ENCODE assay signal across 17 cellular contexts in genomic region chr20:43680976-43681375, GRCh38. TPM values are rescaled to one million over a fixed set of nuclear protein-coding genes. Genes with fewer than 3 reads are reported as not detected.
DNase-seq lines count a peak whose midpoint lies in the region; FAIRE-seq and TF ChIP-seq lines count a peak whose summit lies in the region.
"Had no signal": no experiment of that assay in that cellular context is flagged by ENCODE, and none has a peak within 500 bp of the region (broad histone marks: within the 10 kb centered on the region; RNA-seq: fewer than 3 reads in every experiment).

No MANE protein-coding gene starts in this region.

- FAIRE-seq in D721Med (lab: Jason Lieb, UNC): no peak

- no peak overlapping the region for H3K9ac ChIP-seq in GM23248
- H3K9ac ChIP-seq in OCI-LY3 (ENCODE audit: low read length): peak overlapping the region; percentile 84

- no peak for TF ChIP-seq CTCF in GM12865 (IDR thresholded peaks at IDR 0.05; ENCODE audit: insufficient read depth, low read depth, low read length, missing control alignments)
- no peak for TF ChIP-seq CTCF in OCI-LY3 (IDR thresholded peaks at IDR 0.05; ENCODE audit: low read depth, low read length)
- no peak for TF ChIP-seq CTCF in nephron progenitor cell (IDR thresholded peaks at IDR 0.05)
- no peak for TF ChIP-seq CTCF in D721Med (IDR thresholded peaks at IDR 0.05; ENCODE audit: insufficient read depth, missing control alignments)

- 29 to 44% methylated on average over 7 of the region's 7 CpGs for WGBS in GM23248 (ENCODE audit: low coverage in 1 of 2, low lambda C conversion rate in 2 of 2, missing lambda C conversion rate in 2 of 2), 2 experiments

- H3K4me2 ChIP-seq in GM23248 (ENCODE audit: unreplicated experiment) (no peak overlapping the region), OCI-LY3 (ENCODE audit: low read length) (peak overlapping the region; percentile 81)

- H3K9me3 Mint-ChIP-seq in nephron progenitor cell: no peaks in the 10 kb centered on the region
- no peaks in the 10 kb centered on the region for H3K9me3 Mint-ChIP-seq in CD8-positive, alpha-beta memory T cell

- H3K27me3 Mint-ChIP-seq in nephron progenitor cell (ENCODE audit: low read depth, poor library complexity): no peaks in the 10 kb centered on the region
- H3K27me3 Mint-ChIP-seq in CD8-positive, alpha-beta memory T cell: peaks cover 0 to 1% of the 10 kb centered on the region in 2 donors

- H3K27ac ChIP-seq in GM23248 (no peak overlapping the region), OCI-LY3 (ENCODE audit: low read length) (peak overlapping the region; percentile 94)
- no peak overlapping the region for H3K27ac ChIP-seq in CD8-positive, alpha-beta memory T cell (ENCODE audit: low read depth, low read length)
- H3K27ac ChIP-seq: heart left ventricle, sigmoid colon, suprapubic skin had no signal

- POLR2A ChIA-PET in CD8-positive, alpha-beta memory T cell (lab: Charles Lee): no interaction called here

- peaks cover 25% of the 10 kb centered on the region for H3K36me3 Mint-ChIP-seq in nephron progenitor cell (ENCODE audit: low read depth)
- H3K36me3 Mint-ChIP-seq in CD8-positive, alpha-beta memory T cell: no peaks in the 10 kb centered on the region

- H3K4me1 ChIP-seq in GM23248 (ENCODE audit: insufficient read depth) (no peaks in the 10 kb centered on the region), OCI-LY3 (ENCODE audit: low read length) (peaks cover 64% of the 10 kb centered on the region)
- no peaks in the 10 kb centered on the region for H3K4me1 ChIP-seq in CD8-positive, alpha-beta memory T cell (ENCODE audit: insufficient read depth, low read length)
- H3K4me1 ChIP-seq: sigmoid colon, suprapubic skin had no signal

- peak overlapping the region; percentile 3 for H3K27ac Mint-ChIP-seq in nephron progenitor cell
- no peak overlapping the region for H3K27ac Mint-ChIP-seq in CD8-positive, alpha-beta memory T cell

- DNase-seq in GM12865 (ENCODE audit: low read depth) (peak; percentile 60), GM23248 (peak; percentile 55), nephron progenitor cell (no peak), kidney tubule cell (ENCODE audit: low spot score) (no peak), Ammon's horn (ENCODE audit: low spot score) (no peak), D721Med (ENCODE audit: insufficient read length, low spot score) (no peak)
- no peak for DNase-seq in CD8-positive, alpha-beta memory T cell
- DNase-seq: activated CD4-positive, alpha-beta T cell treated with anti-CD3 and anti-CD28 coated beads, Interleukin-2, amount 50 U/mL, for 48 hours; activated effector memory CD4-positive, alpha-beta T cell treated with Interleukin-2 at 50 U/mL for 16 hours; heart left ventricle; left cardiac atrium; NCI-H2081 treated with DMSO at 0.1 percent for 48 hours; sigmoid colon had no signal

- CTCF ChIA-PET in CD8-positive, alpha-beta memory T cell (lab: Charles Lee): no interaction called here

- H3K79me2 ChIP-seq in GM23248 (ENCODE audit: insufficient read depth) (no peaks in the 10 kb centered on the region), OCI-LY3 (ENCODE audit: low read length) (peaks cover 82% of the 10 kb centered on the region)

- peaks cover 18% of the 10 kb centered on the region for H3K4me1 Mint-ChIP-seq in nephron progenitor cell
- H3K4me1 Mint-ChIP-seq in CD8-positive, alpha-beta memory T cell: no peaks in the 10 kb centered on the region

- H3K4me3 ChIP-seq in GM12865 (ENCODE audit: low read depth, low read length) (peak overlapping the region; percentile 47), GM23248 (no peak overlapping the region), OCI-LY3 (ENCODE audit: low read length) (peak overlapping the region; percentile 56)
- H3K4me3 ChIP-seq in CD8-positive, alpha-beta memory T cell (ENCODE audit: low read length): no peak overlapping the region
- H3K4me3 ChIP-seq: sigmoid colon, suprapubic skin had no signal

- H2AFZ ChIP-seq in GM23248 (peak overlapping the region; percentile 41; the same call in 1 of the 2 replicates), OCI-LY3 (ENCODE audit: low read depth, low read length) (no peak overlapping the region)

- H3F3A ChIP-seq in GM23248 (ENCODE audit: insufficient read depth): no peaks in the 10 kb centered on the region

- H3K9me2 ChIP-seq in GM23248 (ENCODE audit: insufficient read depth): no peaks in the 10 kb centered on the region

- H3K27me3 ChIP-seq in GM23248 (replicated peaks; ENCODE audit: insufficient read depth) (no peaks in the 10 kb centered on the region), OCI-LY3 (ENCODE audit: low read depth, low read length) (no peaks in the 10 kb centered on the region)
- no peaks in the 10 kb centered on the region for H3K27me3 ChIP-seq in CD8-positive, alpha-beta memory T cell (ENCODE audit: insufficient read depth, low read length, poor library complexity, severe bottlenecking)
- H3K27me3 ChIP-seq: heart left ventricle, sigmoid colon, suprapubic skin had no signal

- no peaks in the 10 kb centered on the region for H4K20me1 ChIP-seq in GM23248 (ENCODE audit: insufficient read depth)
- H4K20me1 ChIP-seq in OCI-LY3 (ENCODE audit: insufficient read depth, low read length): peaks cover 18% of the 10 kb centered on the region

- in situ Hi-C loops in GM23248 (cut with MboI): no loop called here

- no peaks in the 10 kb centered on the region for H3K9me3 ChIP-seq in GM23248 (ENCODE audit: low read depth)
- no peaks in the 10 kb centered on the region for H3K9me3 ChIP-seq in OCI-LY3 (ENCODE audit: insufficient read depth, low read length)
- H3K9me3 ChIP-seq in CD8-positive, alpha-beta memory T cell (ENCODE audit: low read length): no peaks in the 10 kb centered on the region
- H3K9me3 ChIP-seq: heart left ventricle, sigmoid colon, suprapubic skin had no signal

- H3K4me3 Mint-ChIP-seq in nephron progenitor cell: no peak overlapping the region
- H3K4me3 Mint-ChIP-seq in CD8-positive, alpha-beta memory T cell: no peak overlapping the region
- H3K4me3 Mint-ChIP-seq: naive thymus-derived CD4-positive, alpha-beta T cell had no signal

- H3K36me3 ChIP-seq in GM23248 (ENCODE audit: low read depth): no peaks in the 10 kb centered on the region
- peaks cover 49% of the 10 kb centered on the region for H3K36me3 ChIP-seq in OCI-LY3 (replicated peaks; ENCODE audit: low read depth, low read length)
- H3K36me3 ChIP-seq in CD8-positive, alpha-beta memory T cell (ENCODE audit: insufficient read depth, low read length): no peaks in the 10 kb centered on the region
- H3K36me3 ChIP-seq: heart left ventricle, sigmoid colon, suprapubic skin had no signal

RNA-seq across cellular contexts. Expression of gene MYBL2, which starts 14.1 kb away (rescaled TPM):
- 6.1 and 8.1 TPM in 2 replicates for total RNA-seq in GM23248 (2014; rRNA removed; shearing (Covaris generic))
- 11.7 and 12.9 TPM in 2 replicates for polyA plus RNA-seq in GM23248 (2016; fragmentation: Nextera tagmentation; extraction: Ambion mirVana)
- total RNA-seq in CD8-positive, alpha-beta memory T cell: 10 to 100 TPM; 78.3 to 78.6 TPM
- 0.20 TPM for polyA plus RNA-seq in CD8-positive, alpha-beta memory T cell
- polyA plus RNA-seq: naive thymus-derived CD4-positive, alpha-beta T cell had no signal

RNA-seq across cellular contexts. Expression of gene GTSF1L, which starts 45.8 kb away (rescaled TPM):
- total RNA-seq in GM23248 (2014; rRNA removed; shearing (Covaris generic)): not detected in 2 replicates
- not detected in 2 replicates for polyA plus RNA-seq in GM23248 (2016; fragmentation: Nextera tagmentation; extraction: Ambion mirVana)
- total RNA-seq in CD8-positive, alpha-beta memory T cell: not detected
- polyA plus RNA-seq in CD8-positive, alpha-beta memory T cell: not detected
- total RNA-seq: heart left ventricle, left cardiac atrium, LHCN-M2, sigmoid colon, suprapubic skin had no signal
- polyA plus RNA-seq: heart left ventricle; naive thymus-derived CD4-positive, alpha-beta T cell had no signal

Comparison
In these comparisons a context has a peak if more than half of its experiments do, and no peak if none do; other contexts are left out.
1. DNase-seq: peak in GM12865 (single experiment) and GM23248 (single experiment); none in nephron progenitor cell (single experiment), kidney tubule cell (single experiment), CD8-positive, alpha-beta memory T cell (0 of 5), Ammon's horn (single experiment) and D721Med (single experiment).
2. H3K4me3 ChIP-seq: peak in GM12865 (single experiment) and OCI-LY3 (single experiment); none in GM23248 (single experiment) and CD8-positive, alpha-beta memory T cell (single experiment).